Comparison of ENCODE assay signal across 2 cellular contexts in the genomic region with DNA sequence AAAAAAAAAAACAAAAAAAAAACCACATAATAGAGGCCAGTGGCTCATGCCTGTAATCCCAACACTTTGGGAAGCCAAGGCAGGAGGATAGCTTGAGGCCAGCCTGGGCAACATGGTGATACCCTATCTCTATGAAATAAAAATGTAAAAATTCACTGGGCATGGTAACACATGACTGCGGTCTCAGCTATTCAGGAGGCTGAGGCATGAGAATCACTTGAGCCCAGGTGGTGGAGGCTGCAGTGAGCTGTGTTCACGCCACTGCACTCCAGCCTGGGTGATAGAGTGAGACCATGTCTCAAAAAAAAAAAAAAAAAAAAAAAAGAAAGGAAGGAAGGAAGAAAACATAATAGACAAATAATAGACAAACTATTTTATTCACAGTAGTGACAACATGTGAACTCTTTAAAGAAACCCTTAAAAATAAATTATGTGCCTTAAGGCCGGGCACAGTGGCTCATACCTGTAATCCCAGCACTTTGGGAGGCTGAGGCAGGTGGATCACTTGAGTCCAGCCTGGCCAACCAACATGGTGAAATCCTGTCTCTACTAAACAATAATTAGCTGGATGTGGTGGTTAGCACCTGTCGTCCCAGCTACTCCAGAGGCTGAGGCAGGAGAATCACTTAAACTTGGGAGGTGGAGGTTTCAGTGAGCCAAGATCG. TPM values are rescaled to one million over a fixed set of nuclear protein-coding genes. Genes with fewer than 3 reads are reported as not detected.
"Had no signal": no experiment of that assay in that cellular context is flagged by ENCODE, and none has a peak within 500 bp of the region (broad histone marks: within the 10 kb centered on the region; RNA-seq: fewer than 3 reads in every experiment).

No MANE protein-coding gene starts in this region.

RNA-seq across cellular contexts. Expression of gene ACTG2, which starts 11.3 kb away (rescaled TPM):
- total RNA-seq: MCF 10A, NCI-H460 had no signal
